In genomic region chr10:15856328-15857000, GRCh38 we compare ENCODE assay signal across 15 cellular contexts. TPM values are rescaled to one million over a fixed set of nuclear protein-coding genes. Genes with fewer than 3 reads are reported as not detected.
DNase-seq lines count a peak whose midpoint lies in the region; ATAC-seq and TF ChIP-seq lines count a peak whose summit lies in the region.
"Had no signal": no experiment of that assay in that cellular context is flagged by ENCODE, and none has a peak within 500 bp of the region (broad histone marks: within the 10 kb centered on the region; RNA-seq: fewer than 3 reads in every experiment).

No MANE protein-coding gene starts in this region.

- no peak overlapping the region for H3K4me3 ChIP-seq in Caco-2 (ENCODE audit: low read depth, low read length)
- no peak overlapping the region for H3K4me3 ChIP-seq in mucosa of descending colon

- peaks cover 18% of the 10 kb centered on the region for H3K9me3 Mint-ChIP-seq in Caco-2 (ENCODE audit: unreplicated experiment)
- peaks cover 8% of the 10 kb centered on the region for H3K9me3 Mint-ChIP-seq in activated T-helper 1 cell treated with anti-CD3 and anti-CD28 coated beads, Interleukin-12 subunit alpha, Interleukin-12 subunit beta, Interleukin-2, Interleukin-4 antibody, amounts not matched to agents 30 ng/mL and 10 ng/mL and 1 ng/mL, durations not matched to agents 14 hours and 24 hours and 36 hours

- peaks cover 4% of the 10 kb centered on the region; the same call in 1 of the 2 replicates for H3K9me3 ChIP-seq in Caco-2
- H3K9me3 ChIP-seq in mucosa of descending colon: peaks cover 1% of the 10 kb centered on the region

- H3K36me3 Mint-ChIP-seq in Caco-2 (ENCODE audit: insufficient read depth, unreplicated experiment): peaks cover under 1% of the 10 kb centered on the region
- H3K36me3 Mint-ChIP-seq in activated T-helper 1 cell treated with anti-CD3 and anti-CD28 coated beads, Interleukin-12 subunit alpha, Interleukin-12 subunit beta, Interleukin-2, Interleukin-4 antibody, amounts not matched to agents 30 ng/mL and 10 ng/mL and 1 ng/mL, durations not matched to agents 14 hours and 24 hours and 36 hours (ENCODE audit: low read depth): peaks cover 22% of the 10 kb centered on the region

- peaks cover 4% of the 10 kb centered on the region; the same call in 1 of the 2 replicates for H3K4me1 ChIP-seq in Caco-2
- H3K4me1 ChIP-seq in mucosa of descending colon (ENCODE audit: low read depth): peaks cover 24% of the 10 kb centered on the region

- CTCF ChIA-PET in Caco-2 (lab: Charles Lee): interaction anchor here (0.8 kb wide), 1 partner anchor 18 kb away, joined by 3 read pairs; no protein-coding TSS in a partner anchor

- intact Hi-C loops in Caco-2 (cut with micrococcal nuclease; ENCODE audit: unreplicated experiment) (no loop called here), mucosa of descending colon (cut with DNase I, micrococcal nuclease) (no loop called here)
- intact Hi-C loops in activated T-helper 1 cell treated with anti-CD3 and anti-CD28 coated beads, Interleukin-12 subunit alpha, Interleukin-12 subunit beta, Interleukin-2, Interleukin-4 antibody, amounts not matched to agents 30 ng/mL and 10 ng/mL and 1 ng/mL, durations not matched to agents 14 hours and 24 hours and 36 hours (cut with micrococcal nuclease): no loop called here

- DNase-seq in Caco-2 (peak in 1 of 2 experiments; percentile 13), HuH-7 (ENCODE audit: low spot score) (peak; percentile 25), mucosa of descending colon (no peak), activated gamma-delta T cell (lab: John Stamatoyannopoulos, UW) (no peak), NCI-H2029 treated with DMSO at 0.1 percent for 48 hours (lab: John Stamatoyannopoulos, UW) (no peak), DMS79 treated with DMSO at 0.1 percent for 48 hours (lab: John Stamatoyannopoulos, UW) (no peak)
- no peak for DNase-seq in activated T-helper 1 cell treated with anti-CD3 and anti-CD28 coated beads, Interleukin-12 subunit alpha, Interleukin-12 subunit beta, Interleukin-2, Interleukin-4 antibody, amounts not matched to agents 30 ng/mL and 10 ng/mL and 1 ng/mL, durations not matched to agents 14 hours and 24 hours and 36 hours (ENCODE audit: low spot score)
- DNase-seq in stimulated activated CD4-positive, alpha-beta T cell treated with anti-CD3 and anti-CD28 coated beads, Interleukin-2, amount 100 ng/mL, for 48 hours: no peak
- DNase-seq: activated CD4-positive, alpha-beta T cell treated with anti-CD3 and anti-CD28 coated beads for 48 hours; effector CD4-positive, alpha-beta T cell; NCI-H1694 treated with DMSO at 0.1 percent for 48 hours; stimulated activated naive CD4-positive, alpha-beta T cell treated with Interleukin-2 at 50 U/mL for 16 hours; SW 1271 had no signal

- no peaks in the 10 kb centered on the region for H3K36me3 ChIP-seq in Caco-2 (ENCODE audit: control insufficient read depth, insufficient read depth, low read length)
- H3K36me3 ChIP-seq in mucosa of descending colon (ENCODE audit: low read depth): no peaks in the 10 kb centered on the region

- no peaks in the 10 kb centered on the region for H3K27me3 Mint-ChIP-seq in Caco-2 (ENCODE audit: insufficient read depth, unreplicated experiment)
- H3K27me3 Mint-ChIP-seq in activated T-helper 1 cell treated with anti-CD3 and anti-CD28 coated beads, Interleukin-12 subunit alpha, Interleukin-12 subunit beta, Interleukin-2, Interleukin-4 antibody, amounts not matched to agents 30 ng/mL and 10 ng/mL and 1 ng/mL, durations not matched to agents 14 hours and 24 hours and 36 hours (ENCODE audit: insufficient read depth): no peaks in the 10 kb centered on the region

- peak; percentile 35 for ATAC-seq in mucosa of descending colon
- ATAC-seq: sciatic nerve had no signal

- BruUV-seq in Caco-2 (replicated peaks; lab: Mats Ljungman, UMichigan): no TSS peak

- H3K4me3 Mint-ChIP-seq in Caco-2 (ENCODE audit: unreplicated experiment): peak overlapping the region; percentile 27
- no peak overlapping the region for H3K4me3 Mint-ChIP-seq in activated T-helper 1 cell treated with anti-CD3 and anti-CD28 coated beads, Interleukin-12 subunit alpha, Interleukin-12 subunit beta, Interleukin-2, Interleukin-4 antibody, amounts not matched to agents 30 ng/mL and 10 ng/mL and 1 ng/mL, durations not matched to agents 14 hours and 24 hours and 36 hours

- no peaks in the 10 kb centered on the region for H3K27me3 ChIP-seq in Caco-2 (replicated peaks; ENCODE audit: control insufficient read depth, insufficient read depth, low read length)

- POLR2A ChIA-PET in Caco-2 (lab: Charles Lee): no interaction called here

- peaks cover 15% of the 10 kb centered on the region for H3K4me1 Mint-ChIP-seq in Caco-2 (ENCODE audit: low read depth, unreplicated experiment)
- H3K4me1 Mint-ChIP-seq in activated T-helper 1 cell treated with anti-CD3 and anti-CD28 coated beads, Interleukin-12 subunit alpha, Interleukin-12 subunit beta, Interleukin-2, Interleukin-4 antibody, amounts not matched to agents 30 ng/mL and 10 ng/mL and 1 ng/mL, durations not matched to agents 14 hours and 24 hours and 36 hours (ENCODE audit: low read depth): peaks cover 36% of the 10 kb centered on the region

- TF ChIP-seq CTCF in Caco-2 (IDR thresholded peaks at IDR 0.05; ENCODE audit: insufficient read depth in 1 of 2, low read depth in 1 of 2, low read length in 1 of 2, severe bottlenecking in 1 of 2, unreplicated experiment in 1 of 2) (no peak), mucosa of descending colon (IDR thresholded peaks at IDR 0.05) (no peak)

- H3K27ac Mint-ChIP-seq in Caco-2 (ENCODE audit: unreplicated experiment): peak overlapping the region; percentile 26
- peak overlapping the region; percentile 1 for H3K27ac Mint-ChIP-seq in activated T-helper 1 cell treated with anti-CD3 and anti-CD28 coated beads, Interleukin-12 subunit alpha, Interleukin-12 subunit beta, Interleukin-2, Interleukin-4 antibody, amounts not matched to agents 30 ng/mL and 10 ng/mL and 1 ng/mL, durations not matched to agents 14 hours and 24 hours and 36 hours
- H3K27ac Mint-ChIP-seq: nephron had no signal

RNA-seq across cellular contexts. Expression of gene MINDY3, which starts 3.8 kb away (rescaled TPM):
- total RNA-seq in Caco-2 (2022): 25.9 and 28.0 TPM in 2 replicates
- 14.5 and 16.2 TPM in 2 replicates for total RNA-seq in activated T-helper 1 cell treated with anti-CD3 and anti-CD28 coated beads, Interleukin-12 subunit alpha, Interleukin-12 subunit beta, Interleukin-2, Interleukin-4 antibody, amounts not matched to agents 30 ng/mL and 10 ng/mL and 1 ng/mL, durations not matched to agents 14 hours and 24 hours and 36 hours
- total RNA-seq in mucosa of descending colon: 10 to 100 TPM; 20.2 to 36.4 (median 28.4) TPM
